ENCODE assay signal across 27 cellular contexts in genomic region chr4:3775011-3775410, GRCh38. TPM values are rescaled to one million over a fixed set of nuclear protein-coding genes. Genes with fewer than 3 reads are reported as not detected.
"Had no signal": no experiment of that assay in that cellular context is flagged by ENCODE, and none has a peak within 500 bp of the region (broad histone marks: within the 10 kb centered on the region; RNA-seq: fewer than 3 reads in every experiment).

No MANE protein-coding gene starts in this region.

- H3K36me3 Mint-ChIP-seq: naive thymus-derived CD8-positive, alpha-beta T cell; stimulated activated memory B cell treated with anti-CD40 and anti-IgM and Interleukin-4, amounts not matched to agents 10 μg/mL and 1 μg/mL and 100 μg/mL, for 72 hours had no signal

- FAIRE-seq: keratinocyte had no signal

- H3K27ac ChIP-seq: colonic mucosa, epithelial cell of prostate, gastrocnemius medialis, lower lobe of right lung, ovary, psoas muscle, skin epidermis, spleen, thoracic aorta, transverse colon, upper lobe of right lung, uterus had no signal

- H3K9me3 Mint-ChIP-seq: dendritic cell treated with granulocyte-macrophage colony-stimulating factor and Interleukin-4, amounts not matched to agents 40 ng/mL and 50 ng/mL, for 4 days; endodermal cell; nephron progenitor cell had no signal

- H3K36me3 ChIP-seq: colonic mucosa, gastrocnemius medialis, lower lobe of right lung, ovary, spleen, thoracic aorta, transverse colon, upper lobe of right lung, uterus had no signal

- ATAC-seq: esophagus mucosa; gastrocnemius medialis; left ventricle myocardium superior; lower lobe of right lung; naive thymus-derived CD8-positive, alpha-beta T cell; psoas muscle; stimulated activated memory B cell treated with anti-CD40 and anti-IgM and Interleukin-4, amounts not matched to agents 10 μg/mL and 1 μg/mL and 100 μg/mL, for 72 hours; stimulated activated naive CD8-positive, alpha-beta T cell treated with anti-CD3 and anti-CD28 coated beads, Interleukin-15, Interleukin-2, amounts not matched to agents 100 U/mL and 50 U/mL, for 24 hours; upper lobe of right lung had no signal

- H3K27me3 ChIP-seq: colonic mucosa, ovary, uterus had no signal

- H3K27ac Mint-ChIP-seq: dendritic cell treated with granulocyte-macrophage colony-stimulating factor and Interleukin-4, amounts not matched to agents 40 ng/mL and 50 ng/mL, for 4 days; endodermal cell; naive thymus-derived CD8-positive, alpha-beta T cell; nephron progenitor cell; stimulated activated memory B cell treated with anti-CD40 and anti-IgM and Interleukin-4, amounts not matched to agents 10 μg/mL and 1 μg/mL and 100 μg/mL, for 72 hours had no signal

- H3K9me3 ChIP-seq: colonic mucosa, gastrocnemius medialis, lower lobe of right lung, ovary, psoas muscle, thoracic aorta, transverse colon, upper lobe of right lung, uterus had no signal

- DNase-seq: colonic mucosa; effector CD8-positive, alpha-beta T cell; endodermal cell; foreskin fibroblast; gastrocnemius medialis; head of caudate nucleus; left ventricle myocardium superior; lower lobe of right lung; naive thymus-derived CD8-positive, alpha-beta T cell; nephron progenitor cell; occipital lobe; ovary; psoas muscle; spleen; stimulated activated CD4-positive, alpha-beta T cell treated with anti-CD3 and anti-CD28 coated beads, Interleukin-4, amount 100 ng/mL, for 4 hours; stimulated activated naive CD8-positive, alpha-beta T cell treated with anti-CD3 and anti-CD28 coated beads, Interleukin-15, Interleukin-2, amounts not matched to agents 100 U/mL and 50 U/mL, for 24 hours; substantia nigra; transverse colon; upper lobe of right lung; uterus had no signal

- H3K4me1 Mint-ChIP-seq: naive thymus-derived CD8-positive, alpha-beta T cell; stimulated activated memory B cell treated with anti-CD40 and anti-IgM and Interleukin-4, amounts not matched to agents 10 μg/mL and 1 μg/mL and 100 μg/mL, for 72 hours had no signal

- H3K4me1 ChIP-seq: colonic mucosa, gastrocnemius medialis, lower lobe of right lung, psoas muscle, spleen, transverse colon, upper lobe of right lung, uterus had no signal

- H3K4me3 ChIP-seq: colonic mucosa, gastrocnemius medialis, lower lobe of right lung, ovary, psoas muscle, skin epidermis, spleen, thoracic aorta, transverse colon, upper lobe of right lung, uterus had no signal

- H3K4me3 Mint-ChIP-seq: dendritic cell treated with granulocyte-macrophage colony-stimulating factor and Interleukin-4, amounts not matched to agents 40 ng/mL and 50 ng/mL, for 4 days; endodermal cell; naive thymus-derived CD8-positive, alpha-beta T cell; nephron progenitor cell; stimulated activated memory B cell treated with anti-CD40 and anti-IgM and Interleukin-4, amounts not matched to agents 10 μg/mL and 1 μg/mL and 100 μg/mL, for 72 hours had no signal

RNA-seq across cellular contexts. Expression of gene ADRA2C, which starts 8.8 kb away (rescaled TPM):
- total RNA-seq: naive thymus-derived CD8-positive, alpha-beta T cell had no signal
- polyA plus RNA-seq: naive thymus-derived CD8-positive, alpha-beta T cell had no signal
